In genomic region chr22:39453765-39454378, GRCh38 we compare ENCODE assay signal across 17 cellular contexts. TPM values are rescaled to one million over a fixed set of nuclear protein-coding genes. Genes with fewer than 3 reads are reported as not detected.
DNase-seq lines count a peak whose midpoint lies in the region; ATAC-seq and TF ChIP-seq lines count a peak whose summit lies in the region.
"Had no signal": no experiment of that assay in that cellular context is flagged by ENCODE, and none has a peak within 500 bp of the region (broad histone marks: within the 10 kb centered on the region; RNA-seq: fewer than 3 reads in every experiment).

No MANE protein-coding gene starts in this region.

- no peak overlapping the region for H3K9ac ChIP-seq in endodermal cell (ENCODE audit: extremely low read depth, low read length, poor library complexity, severe bottlenecking)

- peaks cover 3% of the 10 kb centered on the region for H3K9me3 Mint-ChIP-seq in endodermal cell
- H3K9me3 Mint-ChIP-seq in progenitor cell of endocrine pancreas (ENCODE audit: low read depth), result no peaks in the 10 kb centered on the region
- no peaks in the 10 kb centered on the region for H3K9me3 Mint-ChIP-seq in HFFc6

- H3K4me3 Mint-ChIP-seq in endodermal cell (no peak overlapping the region), progenitor cell of endocrine pancreas (ENCODE audit: low read depth) (no peak overlapping the region), HFFc6 (no peak overlapping the region)

- ATAC-seq in GM18502 (IDR thresholded peaks at IDR 0.05; ENCODE audit: poor library complexity, unreplicated experiment), result no peak

- H3K27me3 ChIP-seq in endodermal cell (ENCODE audit: control insufficient read depth, insufficient read depth, low read length, poor library complexity, severe bottlenecking), result peaks cover 20% of the 10 kb centered on the region
- H3K27me3 ChIP-seq: pancreas had no signal

- H3K4me1 Mint-ChIP-seq in endodermal cell (peaks cover 16% of the 10 kb centered on the region), progenitor cell of endocrine pancreas (ENCODE audit: low read depth) (peaks cover 22% of the 10 kb centered on the region), HFFc6 (ENCODE audit: low read depth) (no peaks in the 10 kb centered on the region)

- peaks cover 38% of the 10 kb centered on the region for H3K27me3 Mint-ChIP-seq in endodermal cell (ENCODE audit: insufficient read depth)
- peaks cover 11% of the 10 kb centered on the region for H3K27me3 Mint-ChIP-seq in progenitor cell of endocrine pancreas
- H3K27me3 Mint-ChIP-seq in HFFc6 (ENCODE audit: insufficient read depth), result peaks cover 40% of the 10 kb centered on the region

- H3K27ac Mint-ChIP-seq in endodermal cell (peak overlapping the region; percentile 27), progenitor cell of endocrine pancreas (peak overlapping the region; percentile 77), HFFc6 (no peak overlapping the region)

- H3K4me3 ChIP-seq in endodermal cell (ENCODE audit: low read length), result no peak overlapping the region
- H3K4me3 ChIP-seq: coronary artery, gastrocnemius medialis, pancreas had no signal

- DNase-seq in DMS 273 treated with DMSO at 0.1 percent for 48 hours (lab: John Stamatoyannopoulos, UW), result peak; percentile 18
- peak; percentile 6 for DNase-seq in NCI-H82 treated with DMSO at 0.1 percent for 48 hours (lab: John Stamatoyannopoulos, UW; ENCODE audit: unreplicated experiment)
- DNase-seq in endodermal cell, result peak; percentile 78
- DNase-seq in progenitor cell of endocrine pancreas (ENCODE audit: low spot score, unreplicated experiment), result no peak
- DNase-seq in stimulated activated CD4-positive, alpha-beta T cell treated with anti-CD3 and anti-CD28 coated beads, Interleukin-2, amount 100 ng/mL, for 24 hours, result no peak
- DNase-seq in HFFc6, result no peak
- no peak for DNase-seq in activated naive CD4-positive, alpha-beta T cell treated with anti-CD3 and anti-CD28 coated beads, Interleukin-2, amount 50 U/mL, for 16 hours
- DNase-seq: activated effector memory CD4-positive, alpha-beta T cell treated with Interleukin-2 at 50 U/mL for 16 hours; DMS153; gastrocnemius medialis; midbrain; NCI-H146; pancreas had no signal

- H3K36me3 Mint-ChIP-seq in endodermal cell (ENCODE audit: low read depth), result no peaks in the 10 kb centered on the region
- no peaks in the 10 kb centered on the region for H3K36me3 Mint-ChIP-seq in progenitor cell of endocrine pancreas (ENCODE audit: insufficient read depth)
- H3K36me3 Mint-ChIP-seq in HFFc6 (ENCODE audit: low read depth), result no peaks in the 10 kb centered on the region; the same call in 1 of the 2 replicates

- H3K36me3 ChIP-seq in endodermal cell (ENCODE audit: control insufficient read depth, insufficient read depth, low read length), result no peaks in the 10 kb centered on the region
- H3K36me3 ChIP-seq: gastrocnemius medialis, pancreas had no signal

- WGBS in endodermal cell (ENCODE audit: insufficient coverage in 1 of 2, insufficient read length in 1 of 2), 2 experiments, result 71 to 73% methylated on average over 6 to 9 of the region's 9 CpGs

- no peak overlapping the region for H3K27ac ChIP-seq in endodermal cell (ENCODE audit: low read depth, low read length)
- H3K27ac ChIP-seq: gastrocnemius medialis, pancreas, VCaP had no signal

- H3K9me3 ChIP-seq in endodermal cell (ENCODE audit: control insufficient read depth, low read length), result no peaks in the 10 kb centered on the region
- H3K9me3 ChIP-seq: gastrocnemius medialis, pancreas had no signal

- H3K4me1 ChIP-seq in endodermal cell (ENCODE audit: control insufficient read depth, insufficient read depth, low read length), result peaks cover 11% of the 10 kb centered on the region
- H3K4me1 ChIP-seq: gastrocnemius medialis, pancreas had no signal

- TF ChIP-seq CTCF in endodermal cell (conservative IDR thresholded peaks at IDR 0.05) (no peak), progenitor cell of endocrine pancreas (IDR thresholded peaks at IDR 0.05; ENCODE audit: unreplicated experiment) (no peak), HFFc6 (IDR thresholded peaks at IDR 0.05) (no peak)

RNA-seq across cellular contexts. Expression of gene MGAT3, which starts 2.9 kb away (rescaled TPM):
- total RNA-seq in endodermal cell, result 10 to 100 TPM in 1 of 2 donors, 1 to 10 TPM in 1; 9.0 to 16.7 TPM
- 14.9 TPM for polyA plus RNA-seq in endodermal cell (2013, experiment 1 of 2)
- 12.0 TPM for polyA plus RNA-seq in endodermal cell (2013, experiment 2 of 2)
- 28.8 and 32.7 TPM in 2 replicates for total RNA-seq in progenitor cell of endocrine pancreas
- not detected for total RNA-seq in HFFc6 (2021; fragmentation: NEBNext Ultra II Directional; extraction: Animal tissue kit (Norgen Biotek cat#: 25700))
- total RNA-seq: LHCN-M2 had no signal

RNA-seq across cellular contexts. Expression of gene MIEF1, which starts 48.2 kb away (rescaled TPM):
- 10 to 100 TPM; 36.0 to 43.3 TPM for total RNA-seq in endodermal cell
- polyA plus RNA-seq in endodermal cell (2013, experiment 1 of 2), result 28.1 TPM
- 26.6 TPM for polyA plus RNA-seq in endodermal cell (2013, experiment 2 of 2)
- total RNA-seq in progenitor cell of endocrine pancreas, result 30.5 and 32.4 TPM in 2 replicates
- total RNA-seq in HFFc6 (2021; fragmentation: NEBNext Ultra II Directional; extraction: Animal tissue kit (Norgen Biotek cat#: 25700)), result 10 to 100 TPM; 26.4 to 32.8 (median 28.7) TPM

RNA-seq across cellular contexts. Expression of gene TAB1, which starts 54.3 kb away (rescaled TPM):
- total RNA-seq in endodermal cell, result 10 to 100 TPM; 27.1 to 35.2 TPM
- polyA plus RNA-seq in endodermal cell (2013, experiment 1 of 2), result 24.4 TPM
- polyA plus RNA-seq in endodermal cell (2013, experiment 2 of 2), result 22.6 TPM
- total RNA-seq in progenitor cell of endocrine pancreas, result 31.2 and 40.6 TPM in 2 replicates
- total RNA-seq in HFFc6 (2021; fragmentation: NEBNext Ultra II Directional; extraction: Animal tissue kit (Norgen Biotek cat#: 25700)), result 10 to 100 TPM; 16.0 to 21.2 (median 17.8) TPM

Comparison
In these comparisons a context has a peak if more than half of its experiments do, and no peak if none do; other contexts are left out.
1. DNase-seq: peak in DMS 273 treated with DMSO at 0.1 percent for 48 hours (single experiment), NCI-H82 treated with DMSO at 0.1 percent for 48 hours (single experiment) and endodermal cell (single experiment); none in progenitor cell of endocrine pancreas (single experiment), stimulated activated CD4-positive, alpha-beta T cell treated with anti-CD3 and anti-CD28 coated beads, Interleukin-2, amount 100 ng/mL, for 24 hours (0 of 2), HFFc6 (single experiment) and activated naive CD4-positive, alpha-beta T cell treated with anti-CD3 and anti-CD28 coated beads, Interleukin-2, amount 50 U/mL, for 16 hours (single experiment).
2. RNA of gene MGAT3, which starts 2.9 kb away (total RNA-seq): 28.8 to 32.7 TPM in progenitor cell of endocrine pancreas and 9.0 to 16.7 TPM in endodermal cell; not detected in HFFc6; every median in the first group is over 4 times any median in the second.